Comparison of ENCODE assay signal across 8 cellular contexts in the genomic region with DNA sequence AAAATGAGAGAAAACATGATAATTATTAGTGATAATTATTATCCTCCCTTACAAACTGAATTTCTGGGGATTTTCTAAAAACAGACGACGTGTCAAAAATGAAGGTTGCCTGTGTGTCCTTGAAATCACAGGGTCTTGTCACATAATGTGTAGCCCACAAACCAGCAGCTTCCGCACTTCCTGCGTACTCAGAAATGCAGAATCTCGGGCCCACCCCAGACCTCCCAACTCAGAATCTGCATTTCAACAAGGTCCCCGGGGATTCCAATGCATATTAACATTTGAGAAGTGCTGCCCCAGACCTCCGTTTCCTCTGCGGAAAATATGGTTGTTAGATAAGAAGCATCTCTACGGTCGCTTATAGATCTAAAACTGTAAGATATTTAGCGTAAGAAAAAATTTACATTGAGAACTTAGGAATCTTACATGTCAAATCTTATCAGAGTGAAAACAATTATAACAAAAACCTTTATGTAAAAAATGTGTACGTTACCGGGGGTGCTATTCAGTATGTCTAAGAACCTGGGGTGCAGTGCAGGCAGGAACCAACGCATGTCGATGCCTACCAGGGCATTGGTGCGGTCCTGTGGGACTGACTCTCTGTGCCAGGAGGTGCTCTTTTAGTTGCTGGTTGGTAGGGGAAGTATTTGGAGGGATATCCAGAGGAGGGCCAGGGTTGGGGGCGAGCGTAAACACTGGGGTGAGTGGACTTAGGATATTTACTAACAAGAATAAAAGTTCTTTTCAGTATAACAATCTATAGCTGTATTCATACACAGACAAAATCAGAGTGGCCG. TPM values are rescaled to one million over a fixed set of nuclear protein-coding genes. Genes with fewer than 3 reads are reported as not detected.
DNase-seq lines count a peak whose midpoint lies in the region; ATAC-seq and TF ChIP-seq lines count a peak whose summit lies in the region.

No MANE protein-coding gene starts in this region.

- no peak for ATAC-seq in left colon
- no peak for ATAC-seq in GM18519 (IDR thresholded peaks at IDR 0.05; ENCODE audit: low FRiP score, unreplicated experiment)
- no peak for ATAC-seq in esophagus mucosa

- H3K4me1 ChIP-seq in NT2/D1 (ENCODE audit: insufficient read depth, insufficient read length) (no peaks in the 10 kb centered on the region), endodermal cell (ENCODE audit: control insufficient read depth, insufficient read depth, low read length) (no peaks in the 10 kb centered on the region)

- H3K36me3 ChIP-seq in NT2/D1 (ENCODE audit: insufficient read depth, insufficient read length, low read length) (no peaks in the 10 kb centered on the region), endodermal cell (ENCODE audit: control insufficient read depth, insufficient read depth, low read length) (no peaks in the 10 kb centered on the region)

- H3K4me3 Mint-ChIP-seq in endodermal cell (peak overlapping the region; percentile 47), osteocyte (ENCODE audit: unreplicated experiment) (peak overlapping the region; percentile 41)

- H3K27me3 Mint-ChIP-seq in endodermal cell (ENCODE audit: insufficient read depth) (no peaks in the 10 kb centered on the region), osteocyte (ENCODE audit: unreplicated experiment) (no peaks in the 10 kb centered on the region)

- H3K27me3 ChIP-seq in NT2/D1 (ENCODE audit: insufficient read depth, insufficient read length) (no peaks in the 10 kb centered on the region), endodermal cell (ENCODE audit: control insufficient read depth, insufficient read depth, low read length, poor library complexity, severe bottlenecking) (no peaks in the 10 kb centered on the region)

- H3K4me3 ChIP-seq in NT2/D1 (ENCODE audit: insufficient read length, low read depth), result no peak overlapping the region
- peak overlapping the region; percentile 11 for H3K4me3 ChIP-seq in endodermal cell (ENCODE audit: low read length)

- WGBS in endodermal cell (ENCODE audit: insufficient coverage in 1 of 2, insufficient read length in 1 of 2), 2 experiments, result 13 to 27% methylated on average over 7 to 17 of the region's 19 CpGs

- H3K9me3 ChIP-seq in NT2/D1 (ENCODE audit: insufficient read depth, low read length) (no peaks in the 10 kb centered on the region), endodermal cell (ENCODE audit: control insufficient read depth, low read length) (no peaks in the 10 kb centered on the region)

- TF ChIP-seq CTCF in endodermal cell (conservative IDR thresholded peaks at IDR 0.05), result peak; percentile 45
- TF ChIP-seq CTCF in osteocyte (IDR thresholded peaks at IDR 0.05), result peak; percentile 26

- H3K9me3 Mint-ChIP-seq in endodermal cell (no peaks in the 10 kb centered on the region), osteocyte (ENCODE audit: unreplicated experiment) (no peaks in the 10 kb centered on the region)

- H3K36me3 Mint-ChIP-seq in endodermal cell (ENCODE audit: low read depth), result no peaks in the 10 kb centered on the region
- peaks cover 2% of the 10 kb centered on the region for H3K36me3 Mint-ChIP-seq in osteocyte (ENCODE audit: unreplicated experiment)

- H3K9ac ChIP-seq in NT2/D1 (ENCODE audit: insufficient read length, low read depth), result peak overlapping the region; percentile 16
- no peak overlapping the region for H3K9ac ChIP-seq in endodermal cell (ENCODE audit: extremely low read depth, low read length, poor library complexity, severe bottlenecking)

- H3K27ac Mint-ChIP-seq in endodermal cell (peak overlapping the region; percentile 50), osteocyte (ENCODE audit: unreplicated experiment) (no peak overlapping the region)

- H3K27ac ChIP-seq in endodermal cell (ENCODE audit: low read depth, low read length), result no peak overlapping the region

- H3K4me1 Mint-ChIP-seq in endodermal cell, result peaks cover 12% of the 10 kb centered on the region
- H3K4me1 Mint-ChIP-seq in osteocyte (ENCODE audit: unreplicated experiment), result peaks cover 12% of the 10 kb centered on the region

- DNase-seq in activated gamma-delta T cell treated with Interleukin-2 at 50 U/mL for 16 hours (peak; percentile 11), activated gamma-delta T cell (lab: John Stamatoyannopoulos, UW) (no peak), NT2/D1 (ENCODE audit: low read depth, low spot score) (peak; percentile 25), endodermal cell (peak; percentile 70), osteocyte (ENCODE audit: extremely low spot score, unreplicated experiment) (no peak), left colon (no peak)

- intact Hi-C loops in left colon (cut with DNase I, micrococcal nuclease), result loop anchor here in 1 of 2 donors (5.0 kb wide), 3 partner anchors 111 to 281 kb away; no protein-coding TSS in a partner anchor

RNA-seq across cellular contexts. Expression of gene CDKL4, which starts 15.2 kb away (rescaled TPM):
- under 1 TPM in 1 of 2 donors, not detected in 1; 0.24 TPM for total RNA-seq in endodermal cell
- polyA plus RNA-seq in endodermal cell (2013, experiment 1 of 2), result not detected
- polyA plus RNA-seq in endodermal cell (2013, experiment 2 of 2), result 0.17 TPM
- 0.37 and 0.83 TPM in 2 replicates for total RNA-seq in osteocyte
- total RNA-seq in left colon, result under 1 TPM in 1 of 2 donors, not detected in 1; 0.78 TPM
- total RNA-seq in esophagus mucosa, result 0.28 TPM

Comparison
In these comparisons a context has a peak if more than half of its experiments do, and no peak if none do; other contexts are left out.
1. DNase-seq: peak in activated gamma-delta T cell treated with Interleukin-2 at 50 U/mL for 16 hours (single experiment), NT2/D1 (single experiment) and endodermal cell (single experiment); none in activated gamma-delta T cell (single experiment), osteocyte (single experiment) and left colon (0 of 2).